9 cellular contexts compared by ENCODE assay signal in genomic region chr5:66864240-66864884, GRCh38.
DNase-seq lines count a peak whose midpoint lies in the region; ATAC-seq and TF ChIP-seq lines count a peak whose summit lies in the region.
"Had no signal": no experiment of that assay in that cellular context is flagged by ENCODE, and none has a peak within 500 bp of the region (broad histone marks: within the 10 kb centered on the region; RNA-seq: fewer than 3 reads in every experiment).

No MANE protein-coding gene starts in this region.

- WGBS in thyroid gland, 2 donors = 78 to 81% methylated on average over 10 of the region's 10 CpGs

- intact Hi-C loops in thyroid gland (cut with DNase I) = no loop called here

- DNase-seq in DMS114 treated with DMSO at 0.1 percent for 48 hours (lab: John Stamatoyannopoulos, UW; ENCODE audit: unreplicated experiment) (peak; percentile 22), iPS-NIHi11 (ENCODE audit: low spot score) (peak; percentile 17), thyroid gland (no peak), epidermal melanocyte (ENCODE audit: insufficient read length, low spot score) (no peak), NCI-H345 (lab: John Stamatoyannopoulos, UW) (no peak)
- DNase-seq in activated CD4-positive, alpha-beta T cell treated with anti-CD3 and anti-CD28 coated beads, Interleukin-2, amount 50 U/mL, for 48 hours = peak; percentile 5 to 25
- DNase-seq: natural killer cell had no signal

- TF ChIP-seq CTCF in thyroid gland (IDR thresholded peaks at IDR 0.05) = peak in 3 of 6 experiments; percentile 31 to 57 (median 46)

- no peak overlapping the region for H3K4me3 ChIP-seq in thyroid gland (replicated peaks in 1 of 3)

- no peak overlapping the region for H3K27ac ChIP-seq in thyroid gland

- no peaks in the 10 kb centered on the region for H3K27me3 ChIP-seq in thyroid gland

- peaks cover 4 to 15% of the 10 kb centered on the region in 2 donors for H3K4me1 ChIP-seq in thyroid gland

- H3K36me3 ChIP-seq in thyroid gland = no peaks in the 10 kb centered on the region

- TF ChIP-seq POLR2A in thyroid gland (IDR thresholded peaks at IDR 0.05) = no peak

- ATAC-seq in HG03159 (IDR thresholded peaks at IDR 0.05; ENCODE audit: unreplicated experiment) (peak; percentile 60), HG03469 (IDR thresholded peaks at IDR 0.05; ENCODE audit: unreplicated experiment) (no peak)

- H3K9me3 ChIP-seq in thyroid gland = no peaks in the 10 kb centered on the region

Comparison
In these comparisons a context has a peak if more than half of its experiments do, and no peak if none do; other contexts are left out.
1. DNase-seq: peak in DMS114 treated with DMSO at 0.1 percent for 48 hours (single experiment), activated CD4-positive, alpha-beta T cell treated with anti-CD3 and anti-CD28 coated beads, Interleukin-2, amount 50 U/mL, for 48 hours (2 of 2) and iPS-NIHi11 (single experiment); none in thyroid gland (0 of 2), epidermal melanocyte (single experiment) and NCI-H345 (single experiment).